Comparison of ENCODE assay signal across 28 cellular contexts in genomic region chr19:47381121-47381520, GRCh38. TPM values are rescaled to one million over a fixed set of nuclear protein-coding genes. Genes with fewer than 3 reads are reported as not detected.
A peak's percentile ranks its signal among the peaks of the same experiment; 100 is the strongest.
DNase-seq lines count a peak whose midpoint lies in the region; ATAC-seq, FAIRE-seq and TF ChIP-seq lines count a peak whose summit lies in the region.
"Had no signal": no experiment of that assay in that cellular context is flagged by ENCODE, and none has a peak within 500 bp of the region (broad histone marks: within the 10 kb centered on the region; RNA-seq: fewer than 3 reads in every experiment).

No MANE protein-coding gene starts in this region.

- no peaks in the 10 kb centered on the region for H3K9me3 Mint-ChIP-seq in activated T-cell treated with anti-CD3 and anti-CD28 coated beads, Interleukin-2, amount 50 U/mL, for 24 hours
- no peaks in the 10 kb centered on the region for H3K9me3 Mint-ChIP-seq in natural killer cell treated with Interleukin-12 subunit alpha and Interleukin-12 subunit beta and Interleukin-15 and Interleukin-18, amount 100 ng/mL, for 72 hours
- H3K9me3 Mint-ChIP-seq: HFFc6 had no signal

- H3F3A ChIP-seq in DOHH2 (ENCODE audit: control insufficient read depth, insufficient read depth): peaks cover 20% of the 10 kb centered on the region

- H4K20me1 ChIP-seq in DOHH2 (ENCODE audit: control insufficient read depth, insufficient read depth, low read depth, low read length) (no peaks in the 10 kb centered on the region), K562 (replicated peaks; ENCODE audit: control insufficient read depth, insufficient read depth, low read length) (peaks cover 5% of the 10 kb centered on the region; the same call in 1 of the 2 replicates)

- no peaks in the 10 kb centered on the region for H3K9me1 ChIP-seq in K562 (ENCODE audit: control insufficient read depth, insufficient read depth, low read length)

- no peak for ATAC-seq in K562
- no peak for ATAC-seq in natural killer cell treated with Interleukin-12 subunit alpha and Interleukin-12 subunit beta and Interleukin-15 and Interleukin-18, amount 100 ng/mL, for 72 hours
- no peak for ATAC-seq in HG03520 (IDR thresholded peaks at IDR 0.05; ENCODE audit: unreplicated experiment)
- ATAC-seq: left ventricle myocardium superior, PC-3 had no signal

- H3K4me2 ChIP-seq in DOHH2 (ENCODE audit: low read length) (peak overlapping the region; percentile 71), K562 (ENCODE audit: insufficient read depth, low read length) (no peak overlapping the region)
- H3K4me2 ChIP-seq: A549 had no signal

- H3K4me1 Mint-ChIP-seq in activated T-cell treated with anti-CD3 and anti-CD28 coated beads, Interleukin-2, amount 50 U/mL, for 24 hours (ENCODE audit: low read depth): peaks cover 21% of the 10 kb centered on the region
- H3K4me1 Mint-ChIP-seq in natural killer cell treated with Interleukin-12 subunit alpha and Interleukin-12 subunit beta and Interleukin-15 and Interleukin-18, amount 100 ng/mL, for 72 hours (ENCODE audit: low read depth in 2 of 2): peaks cover 20 to 27% of the 10 kb centered on the region in 2 donors

- H3K27me3 Mint-ChIP-seq in activated T-cell treated with anti-CD3 and anti-CD28 coated beads, Interleukin-2, amount 50 U/mL, for 24 hours: no peaks in the 10 kb centered on the region
- no peaks in the 10 kb centered on the region for H3K27me3 Mint-ChIP-seq in natural killer cell treated with Interleukin-12 subunit alpha and Interleukin-12 subunit beta and Interleukin-15 and Interleukin-18, amount 100 ng/mL, for 72 hours

- no peak for FAIRE-seq in K562 (lab: Jason Lieb, UNC)
- FAIRE-seq: A549, pancreas had no signal

- H3K36me3 ChIP-seq in DOHH2 (ENCODE audit: control insufficient read depth, low read length) (peaks cover 50% of the 10 kb centered on the region), K562 (ENCODE audit: control insufficient read depth, insufficient read depth, low read length) (peaks cover 61% of the 10 kb centered on the region; the same call in 2 of the 3 replicates)

- H3K4me3 ChIP-seq in DOHH2 (ENCODE audit: low read length): peak overlapping the region; percentile 36
- H3K4me3 ChIP-seq in K562: no peak overlapping the region
- H3K4me3 ChIP-seq: A549, pancreas, upper lobe of left lung had no signal

- H3K9ac ChIP-seq in K562 (ENCODE audit: insufficient read depth in 1 of 2, low read depth in 2 of 2, low read length in 2 of 2): 0 out of 4 replicates have a peak overlapping the region, but pooled peaks of 1 of the 2 experiments have one; percentile 48

- no peaks in the 10 kb centered on the region for H3K9me2 ChIP-seq in DOHH2 (replicated peaks; ENCODE audit: control insufficient read depth, low read length)

- TF ChIP-seq CTCF in DOHH2 (IDR thresholded peaks at IDR 0.05; ENCODE audit: low read depth, low read length, poor library complexity, severe bottlenecking): no peak
- TF ChIP-seq CTCF in K562 (IDR thresholded peaks at IDR 0.05 in 2 of 3, conservative IDR thresholded peaks at IDR 0.05 in 1 of 3; ENCODE audit: insufficient read depth in 2 of 3, low read depth in 1 of 3, low read length in 3 of 3): no peak

- peaks cover 53% of the 10 kb centered on the region for H3K4me1 ChIP-seq in DOHH2 (ENCODE audit: control insufficient read depth, low read length)
- peaks cover 7 to 29% of the 10 kb centered on the region in 2 experiments; a peak in 4 of 5 replicates for H3K4me1 ChIP-seq in K562 (replicated peaks in 1 of 2; ENCODE audit: control insufficient read depth in 2 of 2, insufficient read depth in 2 of 2, low read length in 2 of 2)
- H3K4me1 ChIP-seq: pancreas had no signal

- H3K27me3 ChIP-seq in DOHH2 (ENCODE audit: control insufficient read depth, low read length) (no peaks in the 10 kb centered on the region), K562 (ENCODE audit: control insufficient read depth in 2 of 2, insufficient read depth in 2 of 2, low read length in 2 of 2) (peaks cover 2 to 8% of the 10 kb centered on the region in 2 experiments; a peak in 3 of 5 replicates)
- H3K27me3 ChIP-seq: pancreas had no signal

- H3K27ac Mint-ChIP-seq in activated T-cell treated with anti-CD3 and anti-CD28 coated beads, Interleukin-2, amount 50 U/mL, for 24 hours: peak overlapping the region; percentile 71
- no peak overlapping the region for H3K27ac Mint-ChIP-seq in natural killer cell treated with Interleukin-12 subunit alpha and Interleukin-12 subunit beta and Interleukin-15 and Interleukin-18, amount 100 ng/mL, for 72 hours
- H3K27ac Mint-ChIP-seq: HFFc6 had no signal

- no peak for TF ChIP-seq EP300 in K562 (IDR thresholded peaks at IDR 0.05; ENCODE audit: low read length)

- CTCF ChIA-PET in K562 (lab: Yijun Ruan, JAX; ENCODE audit: low intra/inter-chr PET ratio): no interaction called here

- peak overlapping the region; percentile 91 for H3K27ac ChIP-seq in DOHH2 (ENCODE audit: low read depth, low read length)
- H3K27ac ChIP-seq in K562 (ENCODE audit: extremely low read depth, low read depth, low read length): no peak overlapping the region
- H3K27ac ChIP-seq: A549, epithelial cell of prostate, pancreas had no signal

- in situ Hi-C loops in K562 (cut with MboI): no loop called here

- intact Hi-C loops in K562 (cut with micrococcal nuclease): no loop called here

- WGBS in K562 (ENCODE audit: insufficient coverage, low coverage, missing lambda C conversion rate): 98% methylated on average over 14 of the region's 14 CpGs

- no peak for TF ChIP-seq POLR2A in K562 (conservative IDR thresholded peaks at IDR 0.05)

- DNase-seq in activated T-cell treated with anti-CD3 and anti-CD28 coated beads, Interleukin-2, amount 50 U/mL, for 24 hours: no peak
- DNase-seq in activated T-cell treated with anti-CD3 and anti-CD28 coated beads, Interleukin-2, amount 50 U/mL, for 1 hour: no peak
- DNase-seq in K562 (ENCODE audit: extremely low read depth in 1 of 4, low spot score in 3 of 4): no peak
- no peak for DNase-seq in natural killer cell treated with Interleukin-12 subunit alpha and Interleukin-12 subunit beta and Interleukin-15 and Interleukin-18, amount 100 ng/mL, for 72 hours (ENCODE audit: low spot score)
- no peak for DNase-seq in NCI-H2081 (lab: John Stamatoyannopoulos, UW)
- no peak for DNase-seq in germinal center (ENCODE audit: low spot score)
- DNase-seq: activated CD4-positive, alpha-beta T cell treated with anti-CD3 and anti-CD28 coated beads, Interleukin-2, amount 50 U/mL, for 4 hours; activated CD4-positive, CD25-positive, alpha-beta regulatory T cell; activated T-cell treated with anti-CD3 and anti-CD28 coated beads for 4 hours; anterior cingulate cortex; glutamatergic neuron; GOT3; HFFc6; islet precursor cell; naive B cell; NCI-H1092 treated with DMSO at 0.1 percent for 48 hours; NCI-H187 treated with DMSO at 0.1 percent for 48 hours; NCI-H524; pancreas; PC-3; SW 1271 had no signal

- no peak for TF ChIP-seq RAD21 in K562 (CRISPR knock-in tag; conservative IDR thresholded peaks at IDR 0.05 in 1 of 2, IDR thresholded peaks at IDR 0.05 in 1 of 2)

- POLR2A ChIA-PET in K562 (lab: Yijun Ruan, JAX): no interaction called here

- H3K9me3 ChIP-seq in DOHH2 (ENCODE audit: control insufficient read depth, insufficient read depth, low read length): no peaks in the 10 kb centered on the region
- no peaks in the 10 kb centered on the region for H3K9me3 ChIP-seq in K562 (replicated peaks; ENCODE audit: control insufficient read depth, insufficient read depth, low read depth, low read length)
- H3K9me3 ChIP-seq: A549, pancreas, upper lobe of left lung had no signal

- peaks cover 66% of the 10 kb centered on the region for H3K36me3 Mint-ChIP-seq in activated T-cell treated with anti-CD3 and anti-CD28 coated beads, Interleukin-2, amount 50 U/mL, for 24 hours (ENCODE audit: low read depth)
- H3K36me3 Mint-ChIP-seq in natural killer cell treated with Interleukin-12 subunit alpha and Interleukin-12 subunit beta and Interleukin-15 and Interleukin-18, amount 100 ng/mL, for 72 hours: peaks cover 6% of the 10 kb centered on the region

- H3K79me2 ChIP-seq in DOHH2 (ENCODE audit: control insufficient read depth, low read length) (no peaks in the 10 kb centered on the region), K562 (ENCODE audit: control insufficient read depth, insufficient read depth, low read length) (no peaks in the 10 kb centered on the region)

- no TSS peak for BruUV-seq in K562 (replicated peaks; lab: Mats Ljungman, UMichigan)

- no peak overlapping the region for H2AFZ ChIP-seq in K562 (ENCODE audit: low read depth, low read length)

- no peak overlapping the region for H3K4me3 Mint-ChIP-seq in activated T-cell treated with anti-CD3 and anti-CD28 coated beads, Interleukin-2, amount 50 U/mL, for 24 hours
- peak overlapping the region; percentile 37 for H3K4me3 Mint-ChIP-seq in natural killer cell treated with Interleukin-12 subunit alpha and Interleukin-12 subunit beta and Interleukin-15 and Interleukin-18, amount 100 ng/mL, for 72 hours
- H3K4me3 Mint-ChIP-seq: HFFc6 had no signal

RNA-seq across cellular contexts. Expression of gene DHX34, which starts 32.0 kb away (rescaled TPM):
- total RNA-seq in K562 (2011; cell fraction: chromatin; rRNA removed; ENCODE audit: low replicate concordance): 53.0 and 146 TPM in 2 replicates
- 97.4 and 98.7 TPM in 2 replicates for total RNA-seq in K562 (2011; cell fraction: nucleolus; rRNA removed)
- 51.2 and 61.0 TPM in 2 replicates for total RNA-seq in K562 (2011; cell fraction: nucleoplasm; rRNA removed)
- total RNA-seq in K562 (2014; rRNA removed) (32.9 and 39.8 TPM in 2 replicates), K562 (2014; rRNA removed; fragmentation: Illumina TruSeq; extraction: Trizol) (8.7 and 10.8 TPM in 2 replicates), K562 (2015; rRNA removed; fragmentation: Illumina TruSeq; extraction: Trizol) (15.0 and 15.9 TPM in 2 replicates), K562 (2021) (42.0 and 42.6 TPM in 2 replicates)
- polyA plus RNA-seq in K562 (2011; rRNA removed) (9.6 and 13.9 TPM in 2 replicates), K562 (2014; fragmentation: Illumina TruSeq; extraction: Trizol) (16.1 and 24.9 TPM in 2 replicates), K562 (2014; fragmentation: Nextera tagmentation; extraction: Ambion mirVana) (under 1 TPM; 0.36 to 0.41 TPM), K562 (2014; rRNA removed) (29.1 and 30.1 TPM in 2 replicates)
- 8.9 and 22.2 TPM in 2 replicates for polyA plus RNA-seq in K562 (2011; cell fraction: cytosol; rRNA removed)
- polyA plus RNA-seq in K562 (2011; cell fraction: nucleus; rRNA removed): 76.0 and 111 TPM in 2 replicates
- polyA plus RNA-seq in K562 (2012): 22.3 and 23.7 TPM in 2 replicates
- 7.0 and 11.3 TPM in 2 replicates for polyA minus RNA-seq in K562 (2011; rRNA and poly(A)+ RNA removed)
- 16.7 and 17.6 TPM in 2 replicates for polyA minus RNA-seq in K562 (2011; cell fraction: cytosol; rRNA and poly(A)+ RNA removed)
- polyA minus RNA-seq in K562 (2011; cell fraction: nucleus; rRNA and poly(A)+ RNA removed): 30.8 and 33.1 TPM in 2 replicates
- 10 to 100 TPM; 17.7 to 43.9 TPM for total RNA-seq in natural killer cell treated with Interleukin-12 subunit alpha and Interleukin-12 subunit beta and Interleukin-15 and Interleukin-18, amount 100 ng/mL, for 72 hours

RNA-seq across cellular contexts. Expression of gene MEIS3, which starts 38.2 kb away (rescaled TPM):
- 4.0 and 10.9 TPM in 2 replicates for total RNA-seq in K562 (2011; cell fraction: chromatin; rRNA removed; ENCODE audit: low replicate concordance)
- 3.2 and 4.7 TPM in 2 replicates for total RNA-seq in K562 (2011; cell fraction: nucleolus; rRNA removed)
- total RNA-seq in K562 (2011; cell fraction: nucleoplasm; rRNA removed): 5.1 and 13.7 TPM in 2 replicates
- total RNA-seq in K562 (2014; rRNA removed): 0.18 and 0.33 TPM in 2 replicates
- total RNA-seq in K562 (2014; rRNA removed; fragmentation: Illumina TruSeq; extraction: Trizol): 0.32 and 0.36 TPM in 2 replicates
- 0.11 and 0.19 TPM in 2 replicates for total RNA-seq in K562 (2015; rRNA removed; fragmentation: Illumina TruSeq; extraction: Trizol)
- total RNA-seq in K562 (2021): 0.67 and 0.71 TPM in 2 replicates
- polyA plus RNA-seq in K562 (2011; rRNA removed): 0.21 and 0.80 TPM in 2 replicates
- 0.63 and 1.7 TPM in 2 replicates for polyA plus RNA-seq in K562 (2011; cell fraction: cytosol; rRNA removed)
- polyA plus RNA-seq in K562 (2011; cell fraction: nucleus; rRNA removed): 1.5 and 2.5 TPM in 2 replicates
- polyA plus RNA-seq in K562 (2012): 0.57 and 2.9 TPM in 2 replicates
- 0.28 and 0.46 TPM in 2 replicates for polyA plus RNA-seq in K562 (2014; fragmentation: Illumina TruSeq; extraction: Trizol)
- under 1 TPM in 1 of 2 experiments, not detected in 1; 0.06 TPM for polyA plus RNA-seq in K562 (2014; fragmentation: Nextera tagmentation; extraction: Ambion mirVana)
- polyA plus RNA-seq in K562 (2014; rRNA removed): 0.74 and 0.80 TPM in 2 replicates
- polyA minus RNA-seq in K562 (2011; rRNA and poly(A)+ RNA removed): 0.60 and 0.66 TPM in 2 replicates
- polyA minus RNA-seq in K562 (2011; cell fraction: cytosol; rRNA and poly(A)+ RNA removed): 1.0 and 1.5 TPM in 2 replicates
- 0.94 and 2.4 TPM in 2 replicates for polyA minus RNA-seq in K562 (2011; cell fraction: nucleus; rRNA and poly(A)+ RNA removed)
- not detected for total RNA-seq in natural killer cell treated with Interleukin-12 subunit alpha and Interleukin-12 subunit beta and Interleukin-15 and Interleukin-18, amount 100 ng/mL, for 72 hours

RNA-seq across cellular contexts. Expression of gene C5AR2, which starts 49.1 kb away (rescaled TPM):
- 0.77 and 1.6 TPM in 2 replicates for total RNA-seq in K562 (2011; cell fraction: chromatin; rRNA removed; ENCODE audit: low replicate concordance)
- 1.2 and 1.4 TPM in 2 replicates for total RNA-seq in K562 (2011; cell fraction: nucleolus; rRNA removed)
- 0.66 and 0.92 TPM in 2 replicates for total RNA-seq in K562 (2011; cell fraction: nucleoplasm; rRNA removed)
- total RNA-seq in K562 (2014; rRNA removed) (0.78 and 1.1 TPM in 2 replicates), K562 (2014; rRNA removed; fragmentation: Illumina TruSeq; extraction: Trizol) (0.07 and 0.13 TPM in 2 replicates), K562 (2015; rRNA removed; fragmentation: Illumina TruSeq; extraction: Trizol) (0.04 and 0.15 TPM in 2 replicates), K562 (2021) (0.51 and 0.63 TPM in 2 replicates)
- polyA plus RNA-seq in K562 (2011; rRNA removed) (0.15 and 0.21 TPM in 2 replicates), K562 (2014; fragmentation: Illumina TruSeq; extraction: Trizol) (0.10 and 0.28 TPM in 2 replicates), K562 (2014; fragmentation: Nextera tagmentation; extraction: Ambion mirVana) (under 1 TPM; 0.01 to 0.13 TPM), K562 (2014; rRNA removed) (0.24 and 0.43 TPM in 2 replicates)
- polyA plus RNA-seq in K562 (2011; cell fraction: cytosol; rRNA removed): 0.12 and 0.69 TPM in 2 replicates
- polyA plus RNA-seq in K562 (2011; cell fraction: nucleus; rRNA removed): 0.74 and 1.5 TPM in 2 replicates
- polyA plus RNA-seq in K562 (2012): 0.22 TPM in 2 replicates
- polyA minus RNA-seq in K562 (2011; rRNA and poly(A)+ RNA removed): 0.06 and 0.53 TPM in 2 replicates
- 0.19 TPM in 1 of 2 replicates, not detected in the other for polyA minus RNA-seq in K562 (2011; cell fraction: cytosol; rRNA and poly(A)+ RNA removed)
- polyA minus RNA-seq in K562 (2011; cell fraction: nucleus; rRNA and poly(A)+ RNA removed): 0.33 and 0.40 TPM in 2 replicates
- total RNA-seq in natural killer cell treated with Interleukin-12 subunit alpha and Interleukin-12 subunit beta and Interleukin-15 and Interleukin-18, amount 100 ng/mL, for 72 hours: 1 to 10 TPM in 1 of 2 donors, under 1 TPM in 1; 0.19 to 2.6 TPM
- total RNA-seq: G401, PC-3 had no signal
